Comparison of ENCODE assay signal across 1 cellular context in the genomic region with DNA sequence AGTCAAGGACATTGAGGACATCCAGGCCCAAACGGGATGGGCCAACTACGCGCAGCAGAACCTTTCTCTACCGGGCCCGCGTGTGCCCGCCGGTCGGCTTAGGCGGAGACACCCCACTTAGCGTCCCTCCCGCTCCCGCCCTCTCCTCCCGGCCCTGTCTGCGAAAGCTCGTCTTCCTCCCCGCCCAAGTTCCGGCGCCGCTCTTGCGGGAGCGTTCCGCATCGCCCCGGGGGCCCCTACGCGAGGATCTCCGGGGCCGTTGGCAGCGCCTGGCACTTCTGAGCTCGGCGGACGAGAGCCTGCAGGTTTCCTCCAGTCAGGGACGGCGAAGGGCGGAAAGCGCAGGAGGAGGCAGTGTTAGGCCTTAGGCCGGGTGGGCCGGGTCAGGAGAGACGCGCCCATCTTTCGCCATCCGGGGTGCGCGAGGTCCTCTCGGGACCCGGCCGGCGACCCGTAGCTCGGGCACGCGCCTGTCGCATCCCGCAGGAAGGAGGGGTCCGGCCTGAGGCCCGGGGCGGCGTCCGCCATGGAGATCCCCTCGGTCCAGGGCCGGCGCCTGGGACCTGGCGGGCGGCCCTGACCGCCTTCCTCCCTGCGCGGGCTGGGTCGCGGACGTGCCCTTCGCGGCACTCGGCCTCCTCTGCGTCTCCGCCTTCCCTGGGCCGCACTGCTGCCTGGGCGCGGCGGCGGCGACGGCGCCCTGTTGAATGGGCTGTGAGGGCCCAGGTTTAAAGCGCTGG.
A peak's percentile ranks its signal among the peaks of the same experiment; 100 is the strongest.
TF ChIP-seq lines count a peak whose summit lies in the region.

A gene (plus strand): TSS at position 141 of the 740 bp plus-strand sequence. CDS start 673 bp downstream, outside the sequence.

TF ChIP-seq in A549, 52 proteins besides CTCF, POLR2A, EP300 and RAD21 (continued from another document):
- no peak for TF ChIP-seq ZSCAN20 (CRISPR knock-in tag; IDR thresholded peaks at IDR 0.05)
- TF ChIP-seq NR3C1 (IDR thresholded peaks at IDR 0.05) = no peak
- TF ChIP-seq NPAS2 (CRISPR knock-in tag; IDR thresholded peaks at IDR 0.05; ENCODE audit: borderline replicate concordance) = no peak
- TF ChIP-seq SREBF2 (IDR thresholded peaks at IDR 0.05) = no peak
- peak; percentile 95 to 98 for TF ChIP-seq JUN (IDR thresholded peaks at IDR 0.05)
- peak; percentile 75 for TF ChIP-seq PHF8 (IDR thresholded peaks at IDR 0.05; ENCODE audit: borderline replicate concordance, low read depth)
- TF ChIP-seq, protein P1, sequence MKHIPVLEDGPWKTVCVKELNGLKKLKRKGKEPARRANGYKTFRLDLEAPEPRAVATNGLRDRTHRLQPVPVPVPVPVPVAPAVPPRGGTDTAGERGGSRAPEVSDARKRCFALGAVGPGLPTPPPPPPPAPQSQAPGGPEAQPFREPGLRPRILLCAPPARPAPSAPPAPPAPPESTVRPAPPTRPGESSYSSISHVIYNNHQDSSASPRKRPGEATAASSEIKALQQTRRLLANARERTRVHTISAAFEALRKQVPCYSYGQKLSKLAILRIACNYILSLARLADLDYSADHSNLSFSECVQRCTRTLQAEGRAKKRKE (CRISPR knock-in tag; IDR thresholded peaks at IDR 0.05; ENCODE audit: low read depth) = peak; percentile 70; the same call in 1 of the 2 replicates
- peak; percentile 99 for TF ChIP-seq ESRRA (IDR thresholded peaks at IDR 0.05; ENCODE audit: borderline replicate concordance, low read length)
- TF ChIP-seq FOSL2 (IDR thresholded peaks at IDR 0.05) = no peak
- peak; percentile 11; the same call in 1 of the 2 replicates for TF ChIP-seq FOSL2 (CRISPR knock-in tag; IDR thresholded peaks at IDR 0.05)
- TF ChIP-seq RARB (CRISPR knock-in tag; IDR thresholded peaks at IDR 0.05) = peak; percentile 67; the same call in 1 of the 2 replicates
- TF ChIP-seq MYC (IDR thresholded peaks at IDR 0.05; ENCODE audit: borderline replicate concordance, low read length) = peak; percentile 70; the same call in 1 of the 2 replicates
- TF ChIP-seq KDM5A (IDR thresholded peaks at IDR 0.05) = peak; percentile 43
- peak; percentile 4 for TF ChIP-seq CHD2 (IDR thresholded peaks at IDR 0.05; ENCODE audit: low read length, partially characterized antibody)
- TF ChIP-seq TFCP2L1 (CRISPR knock-in tag; IDR thresholded peaks at IDR 0.05) = no peak; the same call in 1 of the 2 replicates
- TF ChIP-seq, protein P2, sequence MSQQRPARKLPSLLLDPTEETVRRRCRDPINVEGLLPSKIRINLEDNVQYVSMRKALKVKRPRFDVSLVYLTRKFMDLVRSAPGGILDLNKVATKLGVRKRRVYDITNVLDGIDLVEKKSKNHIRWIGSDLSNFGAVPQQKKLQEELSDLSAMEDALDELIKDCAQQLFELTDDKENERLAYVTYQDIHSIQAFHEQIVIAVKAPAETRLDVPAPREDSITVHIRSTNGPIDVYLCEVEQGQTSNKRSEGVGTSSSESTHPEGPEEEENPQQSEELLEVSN (IDR thresholded peaks at IDR 0.05; ENCODE audit: borderline replicate concordance, low read depth) = peak; percentile 45
- TF ChIP-seq RFX5 (IDR thresholded peaks at IDR 0.05) = no peak
- TF ChIP-seq, protein P3, sequence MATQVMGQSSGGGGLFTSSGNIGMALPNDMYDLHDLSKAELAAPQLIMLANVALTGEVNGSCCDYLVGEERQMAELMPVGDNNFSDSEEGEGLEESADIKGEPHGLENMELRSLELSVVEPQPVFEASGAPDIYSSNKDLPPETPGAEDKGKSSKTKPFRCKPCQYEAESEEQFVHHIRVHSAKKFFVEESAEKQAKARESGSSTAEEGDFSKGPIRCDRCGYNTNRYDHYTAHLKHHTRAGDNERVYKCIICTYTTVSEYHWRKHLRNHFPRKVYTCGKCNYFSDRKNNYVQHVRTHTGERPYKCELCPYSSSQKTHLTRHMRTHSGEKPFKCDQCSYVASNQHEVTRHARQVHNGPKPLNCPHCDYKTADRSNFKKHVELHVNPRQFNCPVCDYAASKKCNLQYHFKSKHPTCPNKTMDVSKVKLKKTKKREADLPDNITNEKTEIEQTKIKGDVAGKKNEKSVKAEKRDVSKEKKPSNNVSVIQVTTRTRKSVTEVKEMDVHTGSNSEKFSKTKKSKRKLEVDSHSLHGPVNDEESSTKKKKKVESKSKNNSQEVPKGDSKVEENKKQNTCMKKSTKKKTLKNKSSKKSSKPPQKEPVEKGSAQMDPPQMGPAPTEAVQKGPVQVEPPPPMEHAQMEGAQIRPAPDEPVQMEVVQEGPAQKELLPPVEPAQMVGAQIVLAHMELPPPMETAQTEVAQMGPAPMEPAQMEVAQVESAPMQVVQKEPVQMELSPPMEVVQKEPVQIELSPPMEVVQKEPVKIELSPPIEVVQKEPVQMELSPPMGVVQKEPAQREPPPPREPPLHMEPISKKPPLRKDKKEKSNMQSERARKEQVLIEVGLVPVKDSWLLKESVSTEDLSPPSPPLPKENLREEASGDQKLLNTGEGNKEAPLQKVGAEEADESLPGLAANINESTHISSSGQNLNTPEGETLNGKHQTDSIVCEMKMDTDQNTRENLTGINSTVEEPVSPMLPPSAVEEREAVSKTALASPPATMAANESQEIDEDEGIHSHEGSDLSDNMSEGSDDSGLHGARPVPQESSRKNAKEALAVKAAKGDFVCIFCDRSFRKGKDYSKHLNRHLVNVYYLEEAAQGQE (IDR thresholded peaks at IDR 0.05) = peak; percentile 33; the same call in 1 of the 2 replicates
- peak; percentile 18; the same call in 1 of the 2 replicates for TF ChIP-seq TP53 (CRISPR knock-in tag; IDR thresholded peaks at IDR 0.05)
- no peak for TF ChIP-seq ZNF302 (CRISPR knock-in tag; IDR thresholded peaks at IDR 0.05)
- no peak for TF ChIP-seq HOXB5 (CRISPR knock-in tag; IDR thresholded peaks at IDR 0.05)
- no peak for TF ChIP-seq MAFK (IDR thresholded peaks at IDR 0.05; ENCODE audit: partially characterized antibody)
- TF ChIP-seq, protein P4, sequence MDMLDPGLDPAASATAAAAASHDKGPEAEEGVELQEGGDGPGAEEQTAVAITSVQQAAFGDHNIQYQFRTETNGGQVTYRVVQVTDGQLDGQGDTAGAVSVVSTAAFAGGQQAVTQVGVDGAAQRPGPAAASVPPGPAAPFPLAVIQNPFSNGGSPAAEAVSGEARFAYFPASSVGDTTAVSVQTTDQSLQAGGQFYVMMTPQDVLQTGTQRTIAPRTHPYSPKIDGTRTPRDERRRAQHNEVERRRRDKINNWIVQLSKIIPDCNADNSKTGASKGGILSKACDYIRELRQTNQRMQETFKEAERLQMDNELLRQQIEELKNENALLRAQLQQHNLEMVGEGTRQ (IDR thresholded peaks at IDR 0.05) = no peak
- peak in 1 of 2 experiments; percentile 58; a peak in 1 of 4 replicates for TF ChIP-seq CEBPB (IDR thresholded peaks at IDR 0.05)
